ENCODE assay signal across 8 cellular contexts in genomic region chr13:45464141-45464686, GRCh38. TPM values are rescaled to one million over a fixed set of nuclear protein-coding genes. Genes with fewer than 3 reads are reported as not detected.
DNase-seq lines count a peak whose midpoint lies in the region; ATAC-seq, FAIRE-seq and TF ChIP-seq lines count a peak whose summit lies in the region.

No MANE protein-coding gene starts in this region.

- H3K36me3 ChIP-seq in Peyer's patch = no peaks in the 10 kb centered on the region

- H3K4me3 Mint-ChIP-seq in Calu3 (ENCODE audit: low read depth, unreplicated experiment) = peak overlapping the region; percentile 85
- H3K4me3 Mint-ChIP-seq in osteocyte (ENCODE audit: unreplicated experiment) = peak overlapping the region; percentile 95

- H3K9me3 Mint-ChIP-seq in Calu3 (ENCODE audit: low read depth, unreplicated experiment) = peaks cover 4% of the 10 kb centered on the region
- peaks cover 3% of the 10 kb centered on the region for H3K9me3 Mint-ChIP-seq in osteocyte (ENCODE audit: unreplicated experiment)

- TF ChIP-seq POLR2A in Peyer's patch (IDR thresholded peaks at IDR 0.05) = no peak
- no peak for TF ChIP-seq POLR2A in GM12892 (IDR thresholded peaks at IDR 0.05; ENCODE audit: low read depth, low read length)

- peaks cover 0 to 37% (median 6%) of the 10 kb centered on the region in 4 donors for H3K4me1 ChIP-seq in Peyer's patch

- no peaks in the 10 kb centered on the region for H3K9me3 ChIP-seq in Peyer's patch

- DNase-seq in Calu3 (no peak), Peyer's patch (peak in 1 of 3 donors; percentile 49), epithelial cell of proximal tubule (ENCODE audit: low read depth) (no peak), osteocyte (ENCODE audit: extremely low spot score, unreplicated experiment) (no peak), NCI-H2107 treated with DMSO at 0.1 percent for 48 hours (lab: John Stamatoyannopoulos, UW; ENCODE audit: unreplicated experiment) (no peak), GM12892 (ENCODE audit: insufficient read length) (no peak)

- H3K36me3 Mint-ChIP-seq in Calu3 (ENCODE audit: insufficient read depth, unreplicated experiment) = peaks cover 27% of the 10 kb centered on the region
- peaks cover 3% of the 10 kb centered on the region for H3K36me3 Mint-ChIP-seq in osteocyte (ENCODE audit: unreplicated experiment)

- CTCF ChIA-PET in Calu3 (lab: Charles Lee) = interaction anchor here (0.7 kb wide), 1 partner anchor 1323 kb away, joined by 3 read pairs; no protein-coding TSS in a partner anchor

- no peaks in the 10 kb centered on the region for H3K27me3 Mint-ChIP-seq in Calu3 (ENCODE audit: unreplicated experiment)
- peaks cover 9% of the 10 kb centered on the region for H3K27me3 Mint-ChIP-seq in osteocyte (ENCODE audit: unreplicated experiment)

- intact Hi-C loops in Calu3 (cut with micrococcal nuclease; ENCODE audit: unreplicated experiment) = no loop called here

- ATAC-seq in GM21576 (IDR thresholded peaks at IDR 0.05; ENCODE audit: unreplicated experiment) = no peak
- no peak for ATAC-seq in HG03045 (IDR thresholded peaks at IDR 0.05; ENCODE audit: unreplicated experiment)

- H3K4me3 ChIP-seq in Peyer's patch (peak overlapping the region; percentile 90 to 99 (median 96)), epithelial cell of proximal tubule (ENCODE audit: low read depth, low read length) (peak overlapping the region; percentile 92)

- H3K4me1 Mint-ChIP-seq in Calu3 (ENCODE audit: low read depth, unreplicated experiment) = peaks cover 11% of the 10 kb centered on the region
- H3K4me1 Mint-ChIP-seq in osteocyte (ENCODE audit: unreplicated experiment) = peaks cover 34% of the 10 kb centered on the region

- TF ChIP-seq CTCF in Calu3 (IDR thresholded peaks at IDR 0.05; ENCODE audit: unreplicated experiment) (no peak), Peyer's patch (IDR thresholded peaks at IDR 0.05) (no peak), epithelial cell of proximal tubule (conservative IDR thresholded peaks at IDR 0.05; ENCODE audit: low read depth, low read length) (no peak), osteocyte (IDR thresholded peaks at IDR 0.05) (peak; percentile 55)

- peak overlapping the region; percentile 93 to 97 (median 96) for H3K27ac ChIP-seq in Peyer's patch

- no peaks in the 10 kb centered on the region for H3K27me3 ChIP-seq in Peyer's patch

- H3K27ac Mint-ChIP-seq in Calu3 (ENCODE audit: unreplicated experiment) = peak overlapping the region; percentile 81
- H3K27ac Mint-ChIP-seq in osteocyte (ENCODE audit: unreplicated experiment) = peak overlapping the region; percentile 94

- FAIRE-seq in GM12892 (lab: Jason Lieb, UNC) = no peak

- TSS peak; percentile 79 for BruUV-seq in Calu3 (replicated peaks; lab: Mats Ljungman, UMichigan)

RNA-seq across cellular contexts. Expression of gene COG3, which starts 0.5 kb away (rescaled TPM):
- total RNA-seq in Calu3 (2022) (18.4 and 21.6 TPM in 2 replicates), Peyer's patch (10 to 100 TPM; 48.7 to 84.3 (median 64.0) TPM), epithelial cell of proximal tubule (13.3 and 15.6 TPM in 2 replicates), osteocyte (27.4 and 31.0 TPM in 2 replicates)
- polyA plus RNA-seq in GM12892 (2012; ENCODE audit: missing spikeins) = 17.3 TPM

RNA-seq across cellular contexts. Expression of gene SLC25A30, which starts 46.0 kb away (rescaled TPM):
- total RNA-seq in Calu3 (2022) = 16.6 and 18.2 TPM in 2 replicates
- total RNA-seq in Peyer's patch = 10 to 100 TPM in 1 of 4 donors, 1 to 10 TPM in 3; 5.5 to 16.5 (median 8.8) TPM
- 4.7 and 5.6 TPM in 2 replicates for total RNA-seq in epithelial cell of proximal tubule
- total RNA-seq in osteocyte = 8.9 and 12.0 TPM in 2 replicates
- polyA plus RNA-seq in GM12892 (2012; ENCODE audit: missing spikeins) = 6.4 TPM
